In the genomic region with DNA sequence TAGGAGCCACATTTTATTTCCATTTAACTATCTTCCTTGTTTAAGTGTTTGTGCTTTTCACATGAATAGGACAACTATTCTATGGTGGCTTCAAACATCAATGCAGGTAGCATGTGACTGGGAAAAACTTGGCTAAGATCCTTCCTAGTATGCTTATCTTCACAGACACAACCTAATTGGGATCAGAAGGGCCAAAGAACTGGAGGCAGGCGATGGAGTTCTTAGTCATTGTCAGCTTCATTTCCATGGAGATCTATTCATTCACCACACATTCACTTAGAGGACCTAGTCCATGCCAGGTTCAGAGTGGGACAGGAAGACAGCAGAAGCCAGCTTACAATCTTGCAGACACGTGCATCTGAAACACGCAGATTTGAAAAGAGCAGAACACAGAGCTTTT, we compare ENCODE assay signal across 7 cellular contexts.
"Had no signal": no experiment of that assay in that cellular context is flagged by ENCODE, and none has a peak within 500 bp of the region (broad histone marks: within the 10 kb centered on the region; RNA-seq: fewer than 3 reads in every experiment).

No MANE protein-coding gene starts in this region.

- ATAC-seq: HepG2, K562 had no signal

- H3K4me3 ChIP-seq: K562 had no signal

- H3K4me2 ChIP-seq: KMS-11 had no signal

- DNase-seq: IMR-90, KBM-7, KG1 had no signal

- H3K27ac ChIP-seq: HL-60, KMS-11 had no signal
